Comparison of ENCODE assay signal across 27 cellular contexts in genomic region chr2:40165503-40165867, GRCh38.
DNase-seq lines count a peak whose midpoint lies in the region; ATAC-seq, FAIRE-seq and TF ChIP-seq lines count a peak whose summit lies in the region.
"Had no signal": no experiment of that assay in that cellular context is flagged by ENCODE, and none has a peak within 500 bp of the region (broad histone marks: within the 10 kb centered on the region; RNA-seq: fewer than 3 reads in every experiment).

No MANE protein-coding gene starts in this region.

- H3K4me1 ChIP-seq in right atrium auricular region: peaks cover 0 to 23% of the 10 kb centered on the region in 2 donors
- peaks cover 6% of the 10 kb centered on the region for H3K4me1 ChIP-seq in upper lobe of right lung
- H3K4me1 ChIP-seq: BLaER1, psoas muscle had no signal

- peak; percentile 16 for DNase-seq in NCI-H345 (lab: John Stamatoyannopoulos, UW)
- DNase-seq in NCI-H345 treated with DMSO at 0.1 percent for 48 hours (lab: John Stamatoyannopoulos, UW; ENCODE audit: unreplicated experiment): no peak
- DNase-seq in fibroblast of mammary gland (ENCODE audit: low read depth): peak; percentile 40
- DNase-seq in right atrium auricular region (ENCODE audit: low spot score): peak; percentile 61
- DNase-seq in upper lobe of right lung: no peak
- DNase-seq in substantia nigra (lab: John Stamatoyannopoulos, UW): no peak
- DNase-seq in GM12892 (ENCODE audit: insufficient read length): no peak
- DNase-seq in GM13977 (ENCODE audit: low spot score): no peak
- DNase-seq: activated CD4-positive, alpha-beta T cell treated with anti-CD3 and anti-CD28 coated beads, Interleukin-2, amount 50 U/mL, for 1 hour; activated CD8-positive, alpha-beta memory T cell treated with anti-CD3 and anti-CD28 coated beads, Interleukin-2, amount 50 U/mL, for 4 hours; effector memory CD4-positive, alpha-beta T cell; EL; Kasumi-1; NCI-H2029; NCI-H510A treated with DMSO at 0.1 percent for 48 hours; psoas muscle; stimulated activated CD4-positive, alpha-beta T cell treated with anti-CD3 and anti-CD28 coated beads, Interleukin-4, amount 100 ng/mL, for 24 hours; stimulated activated naive CD4-positive, alpha-beta T cell treated with Interleukin-2 at 50 U/mL for 16 hours; T-helper 17 cell; trophoblast cell had no signal

- TF ChIP-seq CTCF in fibroblast of mammary gland (conservative IDR thresholded peaks at IDR 0.05; ENCODE audit: control insufficient read depth, insufficient read depth, low read depth, low read length) (no peak), right atrium auricular region (IDR thresholded peaks at IDR 0.05) (no peak), upper lobe of right lung (IDR thresholded peaks at IDR 0.05) (no peak), GM13977 (IDR thresholded peaks at IDR 0.05; ENCODE audit: extremely low read depth, insufficient read depth, missing control alignments) (no peak)

- in situ Hi-C loops in GM13977 (cut with MboI; ENCODE audit: low pct_unique_long_range_greater_than_20kb, low sequenced_read_pairs, unreplicated experiment): no loop called here

- intact Hi-C loops in upper lobe of right lung (cut with DNase I): no loop called here

- H3K4me3 ChIP-seq in fibroblast of mammary gland (ENCODE audit: control insufficient read depth, low read depth, low read length): no peak overlapping the region
- no peak overlapping the region for H3K4me3 ChIP-seq in right atrium auricular region
- no peak overlapping the region for H3K4me3 ChIP-seq in upper lobe of right lung
- H3K4me3 ChIP-seq: BLaER1, lung, neural progenitor cell, psoas muscle, SK-N-MC had no signal

- H3K27me3 ChIP-seq in right atrium auricular region (no peaks in the 10 kb centered on the region), upper lobe of right lung (no peaks in the 10 kb centered on the region)
- H3K27me3 ChIP-seq: BLaER1, neural progenitor cell had no signal

- no peak for ATAC-seq in upper lobe of right lung
- ATAC-seq: esophagus mucosa, T-helper 17 cell had no signal

- no peak for TF ChIP-seq POLR2A in GM12892 (IDR thresholded peaks at IDR 0.05; ENCODE audit: low read depth, low read length)

- no peaks in the 10 kb centered on the region for H3K9me3 ChIP-seq in right atrium auricular region
- H3K9me3 ChIP-seq in upper lobe of right lung: no peaks in the 10 kb centered on the region
- H3K9me3 ChIP-seq: BLaER1, psoas muscle had no signal

- FAIRE-seq in GM12892 (lab: Jason Lieb, UNC): no peak
- FAIRE-seq: A204.1, islet of Langerhans had no signal

- peaks cover 41% of the 10 kb centered on the region for H3K36me3 ChIP-seq in right atrium auricular region
- H3K36me3 ChIP-seq in upper lobe of right lung: no peaks in the 10 kb centered on the region
- H3K36me3 ChIP-seq: neural progenitor cell had no signal

- H3K27ac ChIP-seq in right atrium auricular region (peak overlapping the region; percentile 40 to 49), upper lobe of right lung (peak overlapping the region; percentile 31), substantia nigra (ENCODE audit: low read depth, low read length, poor library complexity, severe bottlenecking) (no peak overlapping the region)
- H3K27ac ChIP-seq: BLaER1, neural progenitor cell, psoas muscle, SK-N-MC had no signal

Comparison
In these comparisons a context has a peak if more than half of its experiments do, and no peak if none do; other contexts are left out.
1. DNase-seq: peak in NCI-H345 (single experiment), fibroblast of mammary gland (single experiment) and right atrium auricular region (single experiment); none in NCI-H345 treated with DMSO at 0.1 percent for 48 hours (single experiment), upper lobe of right lung (single experiment), substantia nigra (0 of 49), GM12892 (single experiment) and GM13977 (single experiment).